Comparison of ENCODE assay signal across 22 cellular contexts in genomic region chr11:85481862-85482261, GRCh38.
DNase-seq lines count a peak whose midpoint lies in the region; ATAC-seq, FAIRE-seq and TF ChIP-seq lines count a peak whose summit lies in the region.
"Had no signal": no experiment of that assay in that cellular context is flagged by ENCODE, and none has a peak within 500 bp of the region (broad histone marks: within the 10 kb centered on the region; RNA-seq: fewer than 3 reads in every experiment).

No MANE protein-coding gene starts in this region.

- no peak overlapping the region for H3K18ac ChIP-seq in H9 (ENCODE audit: insufficient read length, low read depth, low read length)

- H2BK20ac ChIP-seq in H9 (ENCODE audit: low read depth, low read length, poor library complexity, severe bottlenecking): no peak overlapping the region

- H3K9ac ChIP-seq in H9 (ENCODE audit: extremely low read depth, insufficient read length, low read length): no peak overlapping the region
- H3K9ac ChIP-seq in kidney (ENCODE audit: low read length in 2 of 2): no peak overlapping the region
- H3K9ac ChIP-seq: BLaER1 had no signal

- no peak overlapping the region for H4K5ac ChIP-seq in H9 (ENCODE audit: insufficient read length, low read depth, low read length)

- H3K4me3 ChIP-seq in kidney (ENCODE audit: low read length in 2 of 2) (no peak overlapping the region), osteoblast (ENCODE audit: insufficient read depth, low read length) (no peak overlapping the region), MG63 (no peak overlapping the region)
- H3K4me3 ChIP-seq: BLaER1, GM12878, GM23338 had no signal

- H3K4me1 ChIP-seq in H9 (ENCODE audit: insufficient read depth, low read length): no peaks in the 10 kb centered on the region
- no peaks in the 10 kb centered on the region for H3K4me1 ChIP-seq in kidney (ENCODE audit: control insufficient read depth in 1 of 2, insufficient read depth in 1 of 2, low read depth in 1 of 2, low read length in 2 of 2)
- no peaks in the 10 kb centered on the region for H3K4me1 ChIP-seq in osteoblast (ENCODE audit: insufficient read depth, low read length)
- H3K4me1 ChIP-seq: BLaER1, Caco-2 had no signal

- 0 out of 4 replicates have a peak, but pooled peaks cover 0 to 3% of the 10 kb centered on the region in 2 experiments for H3K4me1 Mint-ChIP-seq in H9
- H3K4me1 Mint-ChIP-seq: B cell; CD4-positive, CD25-positive, alpha-beta regulatory T cell; GM23338 had no signal

- no peak overlapping the region for H3K14ac ChIP-seq in H9 (ENCODE audit: insufficient read depth, low read length)

- H3K36me3 Mint-ChIP-seq in H9 (ENCODE audit: insufficient read depth in 1 of 3, low read depth in 3 of 3): peaks cover 0 to 7% (median 6%) of the 10 kb centered on the region in 3 experiments
- H3K36me3 Mint-ChIP-seq: CD4-positive, CD25-positive, alpha-beta regulatory T cell; CD8-positive, alpha-beta T cell had no signal

- H2BK5ac ChIP-seq in H9 (ENCODE audit: insufficient read length, low read length): no peak overlapping the region

- H3K79me2 ChIP-seq in H9 (ENCODE audit: insufficient read depth, low read length) (no peaks in the 10 kb centered on the region), osteoblast (ENCODE audit: insufficient read depth, low read length) (no peaks in the 10 kb centered on the region)

- H3K79me1 ChIP-seq in H9 (ENCODE audit: insufficient read depth, low read depth, low read length, poor library complexity, severe bottlenecking): no peaks in the 10 kb centered on the region

- no peak overlapping the region for H3K4ac ChIP-seq in H9 (ENCODE audit: low read depth, low read length)

- H2AFZ ChIP-seq in H9 (ENCODE audit: low read length) (no peak overlapping the region), osteoblast (ENCODE audit: low read length) (no peak overlapping the region)
- H2AFZ ChIP-seq: GM23338 had no signal

- no peak overlapping the region for H3K23ac ChIP-seq in H9 (ENCODE audit: insufficient read length, low read depth, low read length)

- no peak overlapping the region for H2BK12ac ChIP-seq in H9 (ENCODE audit: insufficient read length, low read depth, low read length)

- no peaks in the 10 kb centered on the region for H3K27me3 Mint-ChIP-seq in H9 (ENCODE audit: low read depth)
- H3K27me3 Mint-ChIP-seq: B cell; CD4-positive, CD25-positive, alpha-beta regulatory T cell had no signal

- no peak for ATAC-seq in GM21367 (IDR thresholded peaks at IDR 0.05; ENCODE audit: unreplicated experiment)
- ATAC-seq: CD8-positive, alpha-beta T cell; GM12878; GM23338 had no signal

- no peak overlapping the region for H4K8ac ChIP-seq in H9 (replicated peaks; ENCODE audit: insufficient read length, low read depth, low read length)

- H3K27me3 ChIP-seq in H9 (ENCODE audit: insufficient read depth, low read length): no peaks in the 10 kb centered on the region
- H3K27me3 ChIP-seq in osteoblast (ENCODE audit: insufficient read depth, low read length): no peaks in the 10 kb centered on the region
- no peaks in the 10 kb centered on the region for H3K27me3 ChIP-seq in MG63
- H3K27me3 ChIP-seq: BLaER1 had no signal

- no peak overlapping the region for H2AK5ac ChIP-seq in H9 (ENCODE audit: insufficient read length, low read length)

- H4K91ac ChIP-seq in H9 (ENCODE audit: insufficient read length, low read depth, low read length): peak overlapping the region; percentile 53

- peak overlapping the region in 1 of 3 experiments; percentile 40; a peak in 1 of 7 replicates for H3K27ac Mint-ChIP-seq in H9
- H3K27ac Mint-ChIP-seq: B cell; CD8-positive, alpha-beta T cell; GM23338 had no signal

- H3K56ac ChIP-seq in H9 (ENCODE audit: insufficient read length, low read depth, low read length): no peak overlapping the region

- no peaks in the 10 kb centered on the region for H4K20me1 ChIP-seq in H9 (ENCODE audit: control insufficient read depth, insufficient read depth, insufficient read length)
- no peaks in the 10 kb centered on the region for H4K20me1 ChIP-seq in osteoblast (ENCODE audit: insufficient read depth, low read length)
- H4K20me1 ChIP-seq: BLaER1 had no signal

- no CpG with 5 or more reads among the region's 1 CpG for WGBS in H9 (ENCODE audit: extremely low coverage, insufficient read length, low lambda C conversion rate)

- H2BK15ac ChIP-seq in H9 (ENCODE audit: low read depth, low read length): no peak overlapping the region

- TF ChIP-seq CTCF in H9 (conservative IDR thresholded peaks at IDR 0.05) (no peak), kidney (IDR thresholded peaks at IDR 0.05; ENCODE audit: borderline replicate concordance, extremely low read depth, insufficient read depth) (no peak), osteoblast (IDR thresholded peaks at IDR 0.05; ENCODE audit: extremely low read depth, low read depth, low read length) (no peak), GM10266 (IDR thresholded peaks at IDR 0.05; ENCODE audit: control insufficient read depth, insufficient read depth, low read depth, missing control alignments) (no peak)

- FAIRE-seq in kidney (lab: Jason Lieb, UNC): no peak
- FAIRE-seq: A204.1, G401.6, GM12878, GM19239, H54 had no signal

- H3K23me2 ChIP-seq in H9 (ENCODE audit: insufficient read length, low read depth, low read length, poor library complexity, severe bottlenecking): no peaks in the 10 kb centered on the region

- H3K4me3 Mint-ChIP-seq in H9: no peak overlapping the region
- H3K4me3 Mint-ChIP-seq: B cell; CD8-positive, alpha-beta T cell; GM23338 had no signal

- peaks cover 9 to 10% of the 10 kb centered on the region in 2 experiments for H3K9me3 Mint-ChIP-seq in H9

- H3K9me3 ChIP-seq in H9 (ENCODE audit: control insufficient read depth, low read depth, low read length) (no peaks in the 10 kb centered on the region), kidney (ENCODE audit: control insufficient read depth in 1 of 2, low read length in 2 of 2) (peaks cover 3 to 9% of the 10 kb centered on the region in 2 donors), osteoblast (ENCODE audit: low read depth, low read length) (peaks cover 5% of the 10 kb centered on the region), MG63 (0 out of 2 replicates have a peak, but pooled peaks cover 3% of the 10 kb centered on the region)
- H3K9me3 ChIP-seq: Caco-2 had no signal

- DNase-seq in H9: no peak
- DNase-seq in kidney: peak; percentile 55
- DNase-seq in osteoblast (ENCODE audit: insufficient read length, low spot score, missing footprints): peak; percentile 3
- DNase-seq in MG63: no peak
- DNase-seq in GM10266 (ENCODE audit: extremely low spot score): no peak
- DNase-seq: Caco-2; CD4-positive, CD25-positive, alpha-beta regulatory T cell; CD8-positive, alpha-beta T cell; DMS153; DND-41; HCEC 1CT had no signal

- intact Hi-C loops in kidney (cut with DNase I): no loop called here

- H3K4me2 ChIP-seq in H9 (ENCODE audit: insufficient read depth, insufficient read length, low read length): no peak overlapping the region
- no peak overlapping the region for H3K4me2 ChIP-seq in osteoblast (ENCODE audit: insufficient read depth, low read length)
- H3K4me2 ChIP-seq: BLaER1, GM23338 had no signal

- H2BK120ac ChIP-seq in H9 (ENCODE audit: low read depth, low read length, poor library complexity, severe bottlenecking): no peak overlapping the region

- no peaks in the 10 kb centered on the region for H3K36me3 ChIP-seq in kidney (ENCODE audit: control insufficient read depth in 1 of 2, insufficient read depth in 2 of 2, low read length in 2 of 2)
- H3K36me3 ChIP-seq in osteoblast (ENCODE audit: insufficient read depth, low read length): no peaks in the 10 kb centered on the region
- no peaks in the 10 kb centered on the region for H3K36me3 ChIP-seq in MG63
- H3K36me3 ChIP-seq: BLaER1 had no signal

- H3T11ph ChIP-seq in H9 (ENCODE audit: low read length): no peak overlapping the region

- no peak overlapping the region for H3K27ac ChIP-seq in H9 (ENCODE audit: insufficient read length, low read depth, low read length)
- no peak overlapping the region for H3K27ac ChIP-seq in kidney (ENCODE audit: low read depth in 2 of 2, low read length in 2 of 2)
- H3K27ac ChIP-seq in osteoblast (ENCODE audit: low read depth, low read length): no peak overlapping the region
- H3K27ac ChIP-seq: 22Rv1, BLaER1, C4-2B had no signal

Comparison
In these comparisons a context has a peak if more than half of its experiments do, and no peak if none do; other contexts are left out.
1. DNase-seq: peak in kidney (single experiment) and osteoblast (single experiment); none in H9 (single experiment), MG63 (single experiment) and GM10266 (single experiment).